34 cellular contexts compared by ENCODE assay signal in the genomic region with DNA sequence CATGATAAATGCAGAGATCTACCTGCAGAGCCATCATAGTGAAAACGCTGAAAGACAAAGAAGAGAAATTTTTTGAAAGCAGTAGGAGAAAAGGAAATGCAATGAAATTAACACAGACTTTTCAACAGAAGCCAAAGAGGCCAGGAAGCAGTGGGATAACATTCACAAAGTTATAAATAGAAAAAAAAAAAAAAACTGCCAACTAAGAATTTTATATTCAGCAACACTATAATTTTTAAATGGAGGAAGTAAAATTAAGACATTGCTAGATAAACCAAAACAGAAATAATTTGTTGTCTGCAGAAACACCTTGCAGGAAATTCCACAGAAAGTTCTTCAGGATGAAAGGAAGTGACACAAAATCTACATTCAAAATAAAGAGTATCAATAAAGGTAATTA.
"Had no signal": no experiment of that assay in that cellular context is flagged by ENCODE, and none has a peak within 500 bp of the region (broad histone marks: within the 10 kb centered on the region; RNA-seq: fewer than 3 reads in every experiment).

No MANE protein-coding gene starts in this region.

- H3K9me3 ChIP-seq: adrenal gland, body of pancreas had no signal

- FAIRE-seq: astrocyte, bronchial epithelial cell had no signal

- H3K27me3 ChIP-seq: adrenal gland, ascending aorta, body of pancreas, brain microvascular endothelial cell, breast epithelium, cardiac muscle cell had no signal

- H3K4me3 ChIP-seq: adrenal gland, ascending aorta, body of pancreas, breast epithelium, cardiac muscle cell had no signal

- H3K27ac ChIP-seq: adrenal gland, ascending aorta, body of pancreas, brain microvascular endothelial cell, breast epithelium, cardiac muscle cell had no signal

- H3K36me3 ChIP-seq: adrenal gland, ascending aorta, brain microvascular endothelial cell, breast epithelium, cardiac muscle cell had no signal

- DNase-seq: activated effector memory CD4-positive, alpha-beta T cell treated with anti-CD3 and anti-CD28 coated beads, Interleukin-2, amount 50 U/mL, for 16 hours; activated effector memory CD4-positive, alpha-beta T cell treated with Interleukin-2 at 50 U/mL for 16 hours; activated gamma-delta T cell; activated gamma-delta T cell treated with Interleukin-2 at 50 U/mL for 16 hours; activated naive CD4-positive, alpha-beta T cell; activated naive CD4-positive, alpha-beta T cell treated with anti-CD3 and anti-CD28 coated beads for 36 hours; activated naive CD4-positive, alpha-beta T cell treated with anti-CD3 and anti-CD28 coated beads, Interleukin-2, amount 10 ng/mL, durations not matched to agents 7 days and 5 days; activated naive CD4-positive, alpha-beta T cell treated with anti-CD3 and anti-CD28 coated beads, Interleukin-2, amount 50 U/mL, for 16 hours; activated naive CD4-positive, alpha-beta T cell treated with Interleukin-2 at 50 U/mL for 16 hours; activated naive CD8-positive, alpha-beta T cell treated with anti-CD3 and anti-CD28 coated beads for 36 hours; activated naive CD8-positive, alpha-beta T cell treated with anti-CD3 and anti-CD28 coated beads, Interleukin-2, amount 10 ng/mL, durations not matched to agents 7 days and 5 days; activated naive CD8-positive, alpha-beta T cell treated with anti-CD3 and anti-CD28 coated beads, Interleukin-2, amount 50 U/mL, for 24 hours; activated T-cell treated with anti-CD3 and anti-CD28 coated beads, Interleukin-2, amount 50 U/mL, for 1 hour; activated T-cell treated with anti-CD3 and anti-CD28 coated beads, Interleukin-2, amount 50 U/mL, for 24 hours; activated T-cell treated with anti-CD3 and anti-CD28 coated beads, Interleukin-2, amount 50 U/mL, for 4 hours; activated T-cell treated with anti-CD3 and anti-CD28 coated beads, Interleukin-2, amount 50 U/mL, for 48 hours; activated T-cell treated with anti-CD3 and anti-CD28 coated beads, Interleukin-2, amount 50 U/mL, for 72 hours; adrenal gland; amniotic stem cell; amygdala; anterior cingulate cortex; aorta; body of pancreas; brain microvascular endothelial cell; caudate nucleus; central memory CD4-positive, alpha-beta T cell; cerebellar nuclear complex had no signal

- H3K4me1 ChIP-seq: adrenal gland, ascending aorta, body of pancreas, breast epithelium had no signal

- ATAC-seq: activated naive CD4-positive, alpha-beta T cell treated with anti-CD3 and anti-CD28 coated beads, Interleukin-2, amount 50 U/mL, for 72 hours; activated naive CD8-positive, alpha-beta T cell treated with anti-CD3 and anti-CD28 coated beads, Interleukin-2, amount 50 U/mL, for 24 hours; activated T-cell treated with anti-CD3 and anti-CD28 coated beads, Interleukin-2, amount 50 U/mL, for 4 hours; activated T-cell treated with anti-CD3 and anti-CD28 coated beads, Interleukin-2, amount 50 U/mL, for 72 hours; activated T-helper 17 cell treated with anti-CD3 and anti-CD28 coated beads, Interleukin-2, amount 50 U/mL, for 72 hours; body of pancreas had no signal
